ENCODE assay signal across 13 cellular contexts in genomic region chr2:85018049-85018447, GRCh38. TPM values are rescaled to one million over a fixed set of nuclear protein-coding genes. Genes with fewer than 3 reads are reported as not detected.
DNase-seq lines count a peak whose midpoint lies in the region; TF ChIP-seq lines count a peak whose summit lies in the region.
"Had no signal": no experiment of that assay in that cellular context is flagged by ENCODE, and none has a peak within 500 bp of the region (broad histone marks: within the 10 kb centered on the region; RNA-seq: fewer than 3 reads in every experiment).

No MANE protein-coding gene starts in this region.

- H3K27me3 Mint-ChIP-seq in Calu3 (ENCODE audit: unreplicated experiment) (no peaks in the 10 kb centered on the region), glutamatergic neuron (ENCODE audit: unreplicated experiment) (no peaks in the 10 kb centered on the region)

- intact Hi-C loops in Calu3 (cut with micrococcal nuclease; ENCODE audit: unreplicated experiment): no loop called here

- H3K4me1 Mint-ChIP-seq in Calu3 (ENCODE audit: low read depth, unreplicated experiment): peaks cover 50% of the 10 kb centered on the region
- peaks cover 4% of the 10 kb centered on the region for H3K4me1 Mint-ChIP-seq in glutamatergic neuron (ENCODE audit: low read depth, unreplicated experiment)

- DNase-seq in Calu3: no peak
- DNase-seq in glutamatergic neuron: no peak
- DNase-seq in KG1 (lab: John Stamatoyannopoulos, UW): no peak
- DNase-seq in ACHN: no peak
- no peak for DNase-seq in DMS53 treated with DMSO at 0.1 percent for 48 hours (lab: John Stamatoyannopoulos, UW; ENCODE audit: unreplicated experiment)
- DNase-seq in COR-L47 (lab: John Stamatoyannopoulos, UW): no peak
- DNase-seq: activated CD4-positive, alpha-beta T cell treated with anti-CD3 and anti-CD28 coated beads for 48 hours; adrenal gland; NCI-H1417 treated with DMSO at 0.1 percent for 48 hours; occipital lobe had no signal

- H3K27ac ChIP-seq in 22Rv1 (peak overlapping the region; percentile 61), VCaP (no peak overlapping the region)
- H3K27ac ChIP-seq: adrenal gland; BLaER1 treated with 17β-estradiol and CSF1 and Interleukin-3, amounts not matched to agents 10 nM and 100 nM had no signal

- peak overlapping the region; percentile 39 for H3K27ac Mint-ChIP-seq in Calu3 (ENCODE audit: unreplicated experiment)
- H3K27ac Mint-ChIP-seq in glutamatergic neuron (ENCODE audit: unreplicated experiment): peak overlapping the region; percentile 33

- H3K4me3 Mint-ChIP-seq in Calu3 (ENCODE audit: low read depth, unreplicated experiment) (no peak overlapping the region), glutamatergic neuron (ENCODE audit: unreplicated experiment) (no peak overlapping the region)

- peaks cover 23% of the 10 kb centered on the region for H3K36me3 Mint-ChIP-seq in Calu3 (ENCODE audit: insufficient read depth, unreplicated experiment)
- no peaks in the 10 kb centered on the region for H3K36me3 Mint-ChIP-seq in glutamatergic neuron (ENCODE audit: unreplicated experiment)

- no TSS peak for BruUV-seq in Calu3 (replicated peaks; lab: Mats Ljungman, UMichigan)

- in situ Hi-C loops in ACHN (cut with HindIII; ENCODE audit: low pct_ligation_motif_present, low pct_unique_long_range_greater_than_20kb, low sequenced_read_pairs): no loop called here

- TF ChIP-seq CTCF in 22Rv1 (IDR thresholded peaks at IDR 0.05) (peak; percentile 39; the same call in 1 of the 2 replicates), Calu3 (IDR thresholded peaks at IDR 0.05; ENCODE audit: unreplicated experiment) (no peak), VCaP (conservative IDR thresholded peaks at IDR 0.05) (peak; percentile 40), glutamatergic neuron (IDR thresholded peaks at IDR 0.05; ENCODE audit: partially characterized antibody, unreplicated experiment) (no peak)

- CTCF ChIA-PET in Calu3 (lab: Charles Lee): interaction anchor here (0.6 to 1.5 kb wide), 8 partner anchors 13 to 587 kb away, joined by 3 to 8 read pairs (median 3); no protein-coding TSS in a partner anchor

- H3K9me3 Mint-ChIP-seq in Calu3 (ENCODE audit: low read depth, unreplicated experiment) (no peaks in the 10 kb centered on the region), glutamatergic neuron (ENCODE audit: unreplicated experiment) (peaks cover 3% of the 10 kb centered on the region)

RNA-seq across cellular contexts. Expression of gene KCMF1, which starts 47.1 kb away (rescaled TPM):
- total RNA-seq in Calu3 (2022) (68.0 and 69.8 TPM in 2 replicates), glutamatergic neuron (ENCODE audit: unreplicated experiment) (46.8 TPM)

Comparison
In these comparisons a context has a peak if more than half of its experiments do, and no peak if none do; other contexts are left out.
1. CTCF ChIP-seq: peak in 22Rv1 (single experiment) and VCaP (single experiment); none in Calu3 (single experiment) and glutamatergic neuron (single experiment).